Comparison of ENCODE assay signal across 33 cellular contexts in genomic region chr19:50263176-50263575, GRCh38. TPM values are rescaled to one million over a fixed set of nuclear protein-coding genes. Genes with fewer than 3 reads are reported as not detected.
"Had no signal": no experiment of that assay in that cellular context is flagged by ENCODE, and none has a peak within 500 bp of the region (broad histone marks: within the 10 kb centered on the region; RNA-seq: fewer than 3 reads in every experiment).

No MANE protein-coding gene starts in this region.

- H3K27ac ChIP-seq: ascending aorta, cardiac muscle cell, VCaP had no signal

- H3K9me3 ChIP-seq: ascending aorta had no signal

- H3K4me3 ChIP-seq: ascending aorta, cardiac muscle cell had no signal

- H3K27me3 ChIP-seq: ascending aorta, cardiac muscle cell had no signal

- FAIRE-seq: bronchial epithelial cell, TTC549 had no signal

- H3K4me1 ChIP-seq: ascending aorta had no signal

- DNase-seq: activated B cell treated with CpG ODN at 0.5 μM for 24 hours; activated CD4-positive, alpha-beta memory T cell treated with anti-CD3 and anti-CD28 coated beads for 36 hours; activated CD4-positive, alpha-beta T cell treated with anti-CD3 and anti-CD28 coated beads for 4 hours; activated CD4-positive, alpha-beta T cell treated with anti-CD3 and anti-CD28 coated beads, Interleukin-2, amount 10 ng/mL, durations not matched to agents 24 days and 14 days; activated CD4-positive, alpha-beta T cell treated with anti-CD3 and anti-CD28 coated beads, Interleukin-2, amount 50 U/mL, for 1 hour; activated CD4-positive, alpha-beta T cell treated with anti-CD3 and anti-CD28 coated beads, Interleukin-2, amount 50 U/mL, for 4 hours; activated CD4-positive, CD25-positive, alpha-beta regulatory T cell treated with anti-CD3 and anti-CD28 coated beads, Interleukin-2, amount 50 U/mL, for 72 hours; activated CD8-positive, alpha-beta memory T cell treated with anti-CD3 and anti-CD28 coated beads, Interleukin-2, amount 50 U/mL, for 4 hours; activated CD8-positive, alpha-beta T cell treated with anti-CD3 and anti-CD28 coated beads for 36 hours; activated gamma-delta T cell; activated naive CD4-positive, alpha-beta T cell treated with anti-CD3 and anti-CD28 coated beads, Interleukin-2, amount 10 ng/mL, durations not matched to agents 7 days and 5 days; activated naive CD4-positive, alpha-beta T cell treated with Interleukin-2 at 50 U/mL for 16 hours; activated naive CD8-positive, alpha-beta T cell treated with anti-CD3 and anti-CD28 coated beads, Interleukin-2, amount 10 ng/mL, durations not matched to agents 7 days and 5 days; activated naive CD8-positive, alpha-beta T cell treated with anti-CD3 and anti-CD28 coated beads, Interleukin-2, amount 50 U/mL, for 24 hours; activated T-cell treated with anti-CD3 and anti-CD28 coated beads for 4 hours; activated T-cell treated with anti-CD3 and anti-CD28 coated beads, Interleukin-2, amount 50 U/mL, for 1 hour; activated T-cell treated with anti-CD3 and anti-CD28 coated beads, Interleukin-2, amount 50 U/mL, for 4 hours; activated T-cell treated with anti-CD3 and anti-CD28 coated beads, Interleukin-2, amount 50 U/mL, for 72 hours; amygdala; anterior cingulate cortex; caudate nucleus; cerebellar nuclear complex; T-helper 1 cell; T-helper 2 cell; T-helper 9 cell had no signal

- H3K36me3 ChIP-seq: cardiac muscle cell had no signal

- ATAC-seq: activated CD8-positive, alpha-beta T cell treated with anti-CD3 and anti-CD28 coated beads for 36 hours; activated naive CD8-positive, alpha-beta T cell treated with anti-CD3 and anti-CD28 coated beads, Interleukin-2, amount 50 U/mL, for 24 hours; activated T-cell treated with anti-CD3 and anti-CD28 coated beads, Interleukin-2, amount 50 U/mL, for 4 hours; activated T-cell treated with anti-CD3 and anti-CD28 coated beads, Interleukin-2, amount 50 U/mL, for 72 hours; activated T-helper 17 cell treated with anti-CD3 and anti-CD28 coated beads, Interleukin-2, amount 50 U/mL, for 72 hours had no signal

RNA-seq across cellular contexts. Expression of gene MYH14, which starts 59.8 kb away (rescaled TPM):
- total RNA-seq: activated B cell treated with CpG ODN at 0.5 μM for 24 hours; activated CD4-positive, alpha-beta memory T cell treated with anti-CD3 and anti-CD28 coated beads for 36 hours; activated CD4-positive, alpha-beta T cell treated with anti-CD3 and anti-CD28 coated beads, Interleukin-2, amount 10 ng/mL, durations not matched to agents 24 days and 14 days; activated CD8-positive, alpha-beta memory T cell treated with anti-CD3 and anti-CD28 coated beads for 36 hours; activated CD8-positive, alpha-beta T cell treated with anti-CD3 and anti-CD28 coated beads for 36 hours; activated naive CD8-positive, alpha-beta T cell treated with anti-CD3 and anti-CD28 coated beads, Interleukin-2, amount 10 ng/mL, durations not matched to agents 7 days and 5 days; activated T-cell treated with anti-CD3 and anti-CD28 coated beads, Interleukin-2, amount 50 U/mL, for 72 hours; activated T-helper 1 cell treated with anti-CD3 and anti-CD28 coated beads, Interleukin-12 subunit alpha, Interleukin-12 subunit beta, Interleukin-2, Interleukin-4 antibody, amounts not matched to agents 30 ng/mL and 10 ng/mL and 1 ng/mL, durations not matched to agents 14 hours and 24 hours and 36 hours; activated T-helper 17 cell treated with anti-CD3 and anti-CD28 coated beads, Interleukin-2, amount 50 U/mL, for 72 hours had no signal
